ENCODE assay signal across 8 cellular contexts in the genomic region with DNA sequence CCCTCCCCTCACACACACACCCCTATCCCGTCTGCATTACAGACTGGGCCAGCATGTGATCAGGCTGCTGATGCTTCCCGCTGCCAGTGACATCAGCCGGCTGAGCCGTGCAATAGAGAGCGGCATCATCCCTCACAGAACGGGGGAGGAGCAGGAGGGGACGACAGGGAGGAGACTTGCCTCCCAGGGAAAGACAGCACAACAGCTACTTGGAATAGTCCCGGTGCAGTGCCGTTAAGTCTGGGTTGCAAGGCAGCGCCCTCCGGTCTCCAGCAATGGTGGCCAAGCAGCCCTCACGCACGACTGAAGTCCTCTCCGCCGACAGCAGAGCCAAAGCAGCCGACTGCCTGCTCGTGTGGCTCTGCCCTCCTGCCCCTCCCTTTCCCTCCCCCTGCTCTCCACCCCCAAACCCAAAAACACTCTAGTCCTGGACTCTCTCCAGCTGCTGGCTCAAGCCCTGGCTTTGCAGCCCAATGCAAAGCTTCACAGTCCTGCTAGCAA. TPM values are rescaled to one million over a fixed set of nuclear protein-coding genes. Genes with fewer than 3 reads are reported as not detected.
DNase-seq lines count a peak whose midpoint lies in the region; ATAC-seq lines count a peak whose summit lies in the region.

No MANE protein-coding gene starts in this region.

- peak; percentile 42 for ATAC-seq in left lobe of liver
- ATAC-seq in GM18502 (IDR thresholded peaks at IDR 0.05; ENCODE audit: poor library complexity, unreplicated experiment), result no peak
- no peak for ATAC-seq in GM19463 (IDR thresholded peaks at IDR 0.05; ENCODE audit: unreplicated experiment)

- peak overlapping the region; percentile 64 for H3K27ac ChIP-seq in substantia nigra (ENCODE audit: low read depth, low read length, poor library complexity, severe bottlenecking)

- DNase-seq in CD1c-positive myeloid dendritic cell (ENCODE audit: extremely low spot score) (peak; percentile 20), NCI-H1694 (lab: John Stamatoyannopoulos, UW) (peak; percentile 54), dermis blood vessel endothelial cell (peak; percentile 2), left lobe of liver (ENCODE audit: low spot score) (no peak), substantia nigra (lab: John Stamatoyannopoulos, UW) (peak; percentile 19 to 92 (median 74)), activated gamma-delta T cell treated with Interleukin-2 at 50 U/mL for 16 hours (no peak)

RNA-seq across cellular contexts. Expression of a gene that starts 31.5 kb away (rescaled TPM):
- total RNA-seq in dermis blood vessel endothelial cell (931 and 1,215 TPM in 2 replicates), left lobe of liver (478 TPM)

Comparison
In these comparisons a context has a peak if more than half of its experiments do, and no peak if none do; other contexts are left out.
1. DNase-seq: peak in CD1c-positive myeloid dendritic cell (single experiment), NCI-H1694 (single experiment), dermis blood vessel endothelial cell (single experiment) and substantia nigra (49 of 49); none in left lobe of liver (single experiment) and activated gamma-delta T cell treated with Interleukin-2 at 50 U/mL for 16 hours (single experiment).